8 cellular contexts compared by ENCODE assay signal in genomic region chr7:134782121-134782623, GRCh38. TPM values are rescaled to one million over a fixed set of nuclear protein-coding genes. Genes with fewer than 3 reads are reported as not detected.
DNase-seq lines count a peak whose midpoint lies in the region; ATAC-seq and TF ChIP-seq lines count a peak whose summit lies in the region.
"Had no signal": no experiment of that assay in that cellular context is flagged by ENCODE, and none has a peak within 500 bp of the region (broad histone marks: within the 10 kb centered on the region; RNA-seq: fewer than 3 reads in every experiment).

No MANE protein-coding gene starts in this region.

- in situ Hi-C loops in ACHN (cut with HindIII; ENCODE audit: low pct_ligation_motif_present, low pct_unique_long_range_greater_than_20kb, low sequenced_read_pairs): no loop called here

- H3K27me3 ChIP-seq in esophagus (ENCODE audit: control insufficient read depth in 1 of 2, insufficient read depth in 2 of 2, low read length in 2 of 2) (no peaks in the 10 kb centered on the region), testis (no peaks in the 10 kb centered on the region)

- no peak for TF ChIP-seq CTCF in testis (IDR thresholded peaks at IDR 0.05)

- intact Hi-C loops in testis (cut with DNase I; ENCODE audit: low total_unique reads): no loop called here

- DNase-seq in testis (no peak), DMS 273 treated with DMSO at 0.1 percent for 48 hours (lab: John Stamatoyannopoulos, UW) (no peak), ACHN (no peak), NCI-H146 (lab: John Stamatoyannopoulos, UW) (no peak)
- DNase-seq: activated CD4-positive, alpha-beta T cell treated with anti-CD3 and anti-CD28 coated beads, Interleukin-2, amount 50 U/mL, for 48 hours had no signal

- H3K4me1 ChIP-seq in esophagus (ENCODE audit: control insufficient read depth in 2 of 2, insufficient read depth in 2 of 2, low read length in 1 of 2) (peaks cover 0 to 3% of the 10 kb centered on the region in 2 donors), testis (peaks cover 18% of the 10 kb centered on the region)

- H3K36me3 ChIP-seq in esophagus (ENCODE audit: control insufficient read depth in 2 of 2, insufficient read depth in 2 of 2, low read length in 1 of 2) (no peaks in the 10 kb centered on the region), testis (ENCODE audit: low read depth, missing control alignments) (no peaks in the 10 kb centered on the region)

- 58 to 68% methylated on average over 4 of the region's 4 CpGs for WGBS in esophagus, 2 donors
- 59 to 64% methylated on average over 4 of the region's 4 CpGs for WGBS in testis, 2 donors

- H3K9me3 ChIP-seq in esophagus (ENCODE audit: control insufficient read depth in 2 of 2, insufficient read depth in 1 of 2, low read depth in 1 of 2, low read length in 1 of 2): no peaks in the 10 kb centered on the region
- H3K9me3 ChIP-seq in testis: no peaks in the 10 kb centered on the region

- peak; percentile 85 for ATAC-seq in GM19452 (IDR thresholded peaks at IDR 0.05; ENCODE audit: unreplicated experiment)
- ATAC-seq in HG03103 (IDR thresholded peaks at IDR 0.05; ENCODE audit: low read depth, unreplicated experiment): peak; percentile 73

- H3K27ac ChIP-seq in esophagus (ENCODE audit: low read depth in 2 of 2, low read length in 1 of 2) (no peak overlapping the region), testis (peak overlapping the region; percentile 41 to 90)

- peak overlapping the region; percentile 9 to 61 for H3K4me3 ChIP-seq in esophagus (ENCODE audit: low read depth in 1 of 2, low read length in 2 of 2)
- peak overlapping the region; percentile 48 to 68 for H3K4me3 ChIP-seq in testis

- TF ChIP-seq POLR2A in testis (IDR thresholded peaks at IDR 0.05): no peak

RNA-seq across cellular contexts. Expression of gene CALD1, which starts 2.7 kb away (rescaled TPM):
- 100 to 1,000 TPM in 1 of 2 donors, 10 to 100 TPM in 1; 93.4 to 128 TPM for polyA plus RNA-seq in esophagus
- 100 to 1,000 TPM; 135 to 153 TPM for total RNA-seq in testis
- polyA plus RNA-seq in testis (ENCODE audit: insufficient read depth, low read depth, low replicate concordance): 103 TPM

Comparison
In these comparisons a context has a peak if more than half of its experiments do, and no peak if none do; other contexts are left out.
1. H3K27ac ChIP-seq: peak in testis (2 of 2); none in esophagus (0 of 2).